In genomic region chr20:62740286-62741141, GRCh38 we compare ENCODE assay signal across 1 cellular context.
TF ChIP-seq lines count a peak whose summit lies in the region.

No MANE protein-coding gene starts in this region.

TF ChIP-seq in GM12878, 131 proteins besides CTCF, POLR2A, EP300 and RAD21 (continued from another document and continues in another):
- no peak for TF ChIP-seq E2F4 (IDR thresholded peaks at IDR 0.05; ENCODE audit: low read depth, low read length)
- TF ChIP-seq, protein P1, sequence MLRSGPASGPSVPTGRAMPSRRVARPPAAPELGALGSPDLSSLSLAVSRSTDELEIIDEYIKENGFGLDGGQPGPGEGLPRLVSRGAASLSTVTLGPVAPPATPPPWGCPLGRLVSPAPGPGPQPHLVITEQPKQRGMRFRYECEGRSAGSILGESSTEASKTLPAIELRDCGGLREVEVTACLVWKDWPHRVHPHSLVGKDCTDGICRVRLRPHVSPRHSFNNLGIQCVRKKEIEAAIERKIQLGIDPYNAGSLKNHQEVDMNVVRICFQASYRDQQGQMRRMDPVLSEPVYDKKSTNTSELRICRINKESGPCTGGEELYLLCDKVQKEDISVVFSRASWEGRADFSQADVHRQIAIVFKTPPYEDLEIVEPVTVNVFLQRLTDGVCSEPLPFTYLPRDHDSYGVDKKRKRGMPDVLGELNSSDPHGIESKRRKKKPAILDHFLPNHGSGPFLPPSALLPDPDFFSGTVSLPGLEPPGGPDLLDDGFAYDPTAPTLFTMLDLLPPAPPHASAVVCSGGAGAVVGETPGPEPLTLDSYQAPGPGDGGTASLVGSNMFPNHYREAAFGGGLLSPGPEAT (IDR thresholded peaks at IDR 0.05; ENCODE audit: low read depth), result no peak
- peak in 1 of 2 experiments; percentile 95; a peak in 2 of 3 replicates for TF ChIP-seq EGR1 (IDR thresholded peaks at IDR 0.05; ENCODE audit: borderline replicate concordance in 1 of 2, low read depth in 2 of 2, low read length in 2 of 2)
- peak; percentile 89 for TF ChIP-seq NFIC (IDR thresholded peaks at IDR 0.05; ENCODE audit: low read depth, low read length)
- TF ChIP-seq TARDBP (IDR thresholded peaks at IDR 0.05; ENCODE audit: borderline replicate concordance), result peak; percentile 76; the same call in 1 of the 2 replicates
- TF ChIP-seq NKRF (conservative IDR thresholded peaks at IDR 0.05), result no peak
- 0 out of 3 replicates have a peak, but pooled peaks have one; percentile 56 for TF ChIP-seq POU2F2 (IDR thresholded peaks at IDR 0.05; ENCODE audit: borderline replicate concordance, low read depth, low read length)
- TF ChIP-seq WRNIP1 (IDR thresholded peaks at IDR 0.05; ENCODE audit: borderline replicate concordance, low read depth, low read length), result no peak
- TF ChIP-seq CBX3 (IDR thresholded peaks at IDR 0.05; ENCODE audit: borderline replicate concordance, low read depth), result no peak
- no peak for TF ChIP-seq NR2C2 (IDR thresholded peaks at IDR 0.05; ENCODE audit: borderline replicate concordance, control insufficient read depth, insufficient read length, low read depth)
- no peak for TF ChIP-seq YY1 (IDR thresholded peaks at IDR 0.05; ENCODE audit: low read depth, low read length)
- peak; percentile 81 for TF ChIP-seq PAX5 (IDR thresholded peaks at IDR 0.05; ENCODE audit: borderline replicate concordance, low read depth, low read length)
- peak; percentile 83 for TF ChIP-seq ATF7 (IDR thresholded peaks at IDR 0.05; ENCODE audit: low read depth)
- no peak for TF ChIP-seq SREBF2 (IDR thresholded peaks at IDR 0.05; ENCODE audit: low read length)
- 0 out of 2 replicates have a peak, but pooled peaks have one; percentile 73 for TF ChIP-seq ATF2 (IDR thresholded peaks at IDR 0.05; ENCODE audit: low read length)
- no peak for TF ChIP-seq ZNF274 (IDR thresholded peaks at IDR 0.05; ENCODE audit: insufficient read depth, insufficient read length)
- TF ChIP-seq IRF4 (IDR thresholded peaks at IDR 0.05; ENCODE audit: low read depth, low read length), result peak; percentile 95
- TF ChIP-seq KDM1A (IDR thresholded peaks at IDR 0.05; ENCODE audit: borderline replicate concordance), result no peak
- TF ChIP-seq ZNF384 (IDR thresholded peaks at IDR 0.05; ENCODE audit: borderline replicate concordance, low read depth, low read length), result no peak
- peak in 1 of 2 experiments; percentile 56; a peak in 1 of 4 replicates for TF ChIP-seq SRF (IDR thresholded peaks at IDR 0.05; ENCODE audit: low read depth in 2 of 2, low read length in 2 of 2)
- TF ChIP-seq, protein P2, sequence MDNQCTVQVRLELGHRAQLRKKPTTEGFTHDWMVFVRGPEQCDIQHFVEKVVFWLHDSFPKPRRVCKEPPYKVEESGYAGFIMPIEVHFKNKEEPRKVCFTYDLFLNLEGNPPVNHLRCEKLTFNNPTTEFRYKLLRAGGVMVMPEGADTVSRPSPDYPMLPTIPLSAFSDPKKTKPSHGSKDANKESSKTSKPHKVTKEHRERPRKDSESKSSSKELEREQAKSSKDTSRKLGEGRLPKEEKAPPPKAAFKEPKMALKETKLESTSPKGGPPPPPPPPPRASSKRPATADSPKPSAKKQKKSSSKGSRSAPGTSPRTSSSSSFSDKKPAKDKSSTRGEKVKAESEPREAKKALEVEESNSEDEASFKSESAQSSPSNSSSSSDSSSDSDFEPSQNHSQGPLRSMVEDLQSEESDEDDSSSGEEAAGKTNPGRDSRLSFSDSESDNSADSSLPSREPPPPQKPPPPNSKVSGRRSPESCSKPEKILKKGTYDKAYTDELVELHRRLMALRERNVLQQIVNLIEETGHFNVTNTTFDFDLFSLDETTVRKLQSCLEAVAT (IDR thresholded peaks at IDR 0.05), result no peak
- no peak for TF ChIP-seq STAT1 (conservative IDR thresholded peaks at IDR 0.05)
- TF ChIP-seq RFX5 (IDR thresholded peaks at IDR 0.05; ENCODE audit: low read depth, low read length), result no peak
- TF ChIP-seq, protein P3, sequence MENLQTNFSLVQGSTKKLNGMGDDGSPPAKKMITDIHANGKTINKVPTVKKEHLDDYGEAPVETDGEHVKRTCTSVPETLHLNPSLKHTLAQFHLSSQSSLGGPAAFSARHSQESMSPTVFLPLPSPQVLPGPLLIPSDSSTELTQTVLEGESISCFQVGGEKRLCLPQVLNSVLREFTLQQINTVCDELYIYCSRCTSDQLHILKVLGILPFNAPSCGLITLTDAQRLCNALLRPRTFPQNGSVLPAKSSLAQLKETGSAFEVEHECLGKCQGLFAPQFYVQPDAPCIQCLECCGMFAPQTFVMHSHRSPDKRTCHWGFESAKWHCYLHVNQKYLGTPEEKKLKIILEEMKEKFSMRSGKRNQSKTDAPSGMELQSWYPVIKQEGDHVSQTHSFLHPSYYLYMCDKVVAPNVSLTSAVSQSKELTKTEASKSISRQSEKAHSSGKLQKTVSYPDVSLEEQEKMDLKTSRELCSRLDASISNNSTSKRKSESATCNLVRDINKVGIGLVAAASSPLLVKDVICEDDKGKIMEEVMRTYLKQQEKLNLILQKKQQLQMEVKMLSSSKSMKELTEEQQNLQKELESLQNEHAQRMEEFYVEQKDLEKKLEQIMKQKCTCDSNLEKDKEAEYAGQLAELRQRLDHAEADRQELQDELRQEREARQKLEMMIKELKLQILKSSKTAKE (IDR thresholded peaks at IDR 0.05; ENCODE audit: low read depth, poor library complexity, severe bottlenecking), result no peak
- TF ChIP-seq SMARCA5 (IDR thresholded peaks at IDR 0.05), result no peak
- no peak for TF ChIP-seq NFXL1 (IDR thresholded peaks at IDR 0.05; ENCODE audit: borderline replicate concordance)
- TF ChIP-seq CUX1 (IDR thresholded peaks at IDR 0.05; ENCODE audit: insufficient replicate concordance, low read depth, low read length), result no peak
- TF ChIP-seq CREM (IDR thresholded peaks at IDR 0.05; ENCODE audit: low read depth), result peak; percentile 74; the same call in 1 of the 2 replicates
- peak; percentile 66 for TF ChIP-seq IKZF1 (conservative IDR thresholded peaks at IDR 0.05)
- TF ChIP-seq, protein P4, sequence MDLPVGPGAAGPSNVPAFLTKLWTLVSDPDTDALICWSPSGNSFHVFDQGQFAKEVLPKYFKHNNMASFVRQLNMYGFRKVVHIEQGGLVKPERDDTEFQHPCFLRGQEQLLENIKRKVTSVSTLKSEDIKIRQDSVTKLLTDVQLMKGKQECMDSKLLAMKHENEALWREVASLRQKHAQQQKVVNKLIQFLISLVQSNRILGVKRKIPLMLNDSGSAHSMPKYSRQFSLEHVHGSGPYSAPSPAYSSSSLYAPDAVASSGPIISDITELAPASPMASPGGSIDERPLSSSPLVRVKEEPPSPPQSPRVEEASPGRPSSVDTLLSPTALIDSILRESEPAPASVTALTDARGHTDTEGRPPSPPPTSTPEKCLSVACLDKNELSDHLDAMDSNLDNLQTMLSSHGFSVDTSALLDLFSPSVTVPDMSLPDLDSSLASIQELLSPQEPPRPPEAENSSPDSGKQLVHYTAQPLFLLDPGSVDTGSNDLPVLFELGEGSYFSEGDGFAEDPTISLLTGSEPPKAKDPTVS (IDR thresholded peaks at IDR 0.05; ENCODE audit: low read depth, low read length), result no peak
- no peak for TF ChIP-seq ZNF622 (IDR thresholded peaks at IDR 0.05)
- TF ChIP-seq, protein P5, sequence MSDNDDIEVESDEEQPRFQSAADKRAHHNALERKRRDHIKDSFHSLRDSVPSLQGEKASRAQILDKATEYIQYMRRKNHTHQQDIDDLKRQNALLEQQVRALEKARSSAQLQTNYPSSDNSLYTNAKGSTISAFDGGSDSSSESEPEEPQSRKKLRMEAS (IDR thresholded peaks at IDR 0.05; ENCODE audit: low read depth, low read length), result no peak
- TF ChIP-seq BHLHE40 (IDR thresholded peaks at IDR 0.05; ENCODE audit: borderline replicate concordance in 1 of 2, low read depth in 2 of 2, low read length in 1 of 2), result peak; percentile 5 to 40; a peak in 2 of 4 replicates
- TF ChIP-seq PAX8 (IDR thresholded peaks at IDR 0.05), result no peak
- no peak for TF ChIP-seq MXI1 (IDR thresholded peaks at IDR 0.05; ENCODE audit: low read depth, low read length)
- TF ChIP-seq, protein P6, sequence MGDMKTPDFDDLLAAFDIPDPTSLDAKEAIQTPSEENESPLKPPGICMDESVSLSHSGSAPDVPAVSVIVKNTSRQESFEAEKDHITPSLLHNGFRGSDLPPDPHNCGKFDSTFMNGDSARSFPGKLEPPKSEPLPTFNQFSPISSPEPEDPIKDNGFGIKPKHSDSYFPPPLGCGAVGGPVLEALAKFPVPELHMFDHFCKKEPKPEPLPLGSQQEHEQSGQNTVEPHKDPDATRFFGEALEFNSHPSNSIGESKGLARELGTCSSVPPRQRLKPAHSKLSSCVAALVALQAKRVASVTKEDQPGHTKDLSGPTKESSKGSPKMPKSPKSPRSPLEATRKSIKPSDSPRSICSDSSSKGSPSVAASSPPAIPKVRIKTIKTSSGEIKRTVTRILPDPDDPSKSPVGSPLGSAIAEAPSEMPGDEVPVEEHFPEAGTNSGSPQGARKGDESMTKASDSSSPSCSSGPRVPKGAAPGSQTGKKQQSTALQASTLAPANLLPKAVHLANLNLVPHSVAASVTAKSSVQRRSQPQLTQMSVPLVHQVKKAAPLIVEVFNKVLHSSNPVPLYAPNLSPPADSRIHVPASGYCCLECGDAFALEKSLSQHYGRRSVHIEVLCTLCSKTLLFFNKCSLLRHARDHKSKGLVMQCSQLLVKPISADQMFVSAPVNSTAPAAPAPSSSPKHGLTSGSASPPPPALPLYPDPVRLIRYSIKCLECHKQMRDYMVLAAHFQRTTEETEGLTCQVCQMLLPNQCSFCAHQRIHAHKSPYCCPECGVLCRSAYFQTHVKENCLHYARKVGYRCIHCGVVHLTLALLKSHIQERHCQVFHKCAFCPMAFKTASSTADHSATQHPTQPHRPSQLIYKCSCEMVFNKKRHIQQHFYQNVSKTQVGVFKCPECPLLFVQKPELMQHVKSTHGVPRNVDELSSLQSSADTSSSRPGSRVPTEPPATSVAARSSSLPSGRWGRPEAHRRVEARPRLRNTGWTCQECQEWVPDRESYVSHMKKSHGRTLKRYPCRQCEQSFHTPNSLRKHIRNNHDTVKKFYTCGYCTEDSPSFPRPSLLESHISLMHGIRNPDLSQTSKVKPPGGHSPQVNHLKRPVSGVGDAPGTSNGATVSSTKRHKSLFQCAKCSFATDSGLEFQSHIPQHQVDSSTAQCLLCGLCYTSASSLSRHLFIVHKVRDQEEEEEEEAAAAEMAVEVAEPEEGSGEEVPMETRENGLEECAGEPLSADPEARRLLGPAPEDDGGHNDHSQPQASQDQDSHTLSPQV (IDR thresholded peaks at IDR 0.05), result no peak
- no peak for TF ChIP-seq KLF5 (IDR thresholded peaks at IDR 0.05; ENCODE audit: partially characterized antibody)
- no peak for TF ChIP-seq SMC3 (IDR thresholded peaks at IDR 0.05; ENCODE audit: borderline replicate concordance, low read length)
